Comparison of ENCODE assay signal across 1 cellular context in the genomic region with DNA sequence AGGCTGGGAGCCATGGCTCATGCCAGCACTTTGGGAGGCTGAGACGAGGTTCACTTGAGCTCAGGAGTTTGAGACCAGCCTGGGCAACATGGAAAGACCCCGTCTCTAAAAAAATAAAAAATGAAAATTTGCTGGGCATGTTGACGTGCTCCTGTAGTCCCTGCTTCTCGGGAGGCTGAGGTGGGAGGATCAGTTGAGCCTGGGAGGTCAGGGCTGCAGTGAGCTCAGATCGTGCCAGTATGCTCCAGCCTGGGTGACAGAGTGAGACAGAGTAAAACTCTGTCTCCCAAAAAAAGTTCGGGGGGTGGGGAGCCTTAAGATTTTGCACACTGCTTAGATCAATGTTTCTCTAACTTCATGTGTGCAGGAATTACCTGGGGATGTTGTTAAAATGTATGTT.
TF ChIP-seq lines count a peak whose summit lies in the region.

No MANE protein-coding gene starts in this region.

TF ChIP-seq in K562, 482 proteins besides CTCF, POLR2A, EP300 and RAD21:
- 0 out of 2 replicates have a peak, but pooled peaks have one; percentile 16 for TF ChIP-seq RBFOX2 (IDR thresholded peaks at IDR 0.05; ENCODE audit: low read depth, low read length)
- no peak for TF ChIP-seq JUND (IDR thresholded peaks at IDR 0.05; ENCODE audit: borderline replicate concordance, low read depth, low read length)
- TF ChIP-seq JUND (tag; IDR thresholded peaks at IDR 0.05; ENCODE audit: borderline replicate concordance, low read depth, low read length): no peak
